21 cellular contexts compared by ENCODE assay signal in the genomic region with DNA sequence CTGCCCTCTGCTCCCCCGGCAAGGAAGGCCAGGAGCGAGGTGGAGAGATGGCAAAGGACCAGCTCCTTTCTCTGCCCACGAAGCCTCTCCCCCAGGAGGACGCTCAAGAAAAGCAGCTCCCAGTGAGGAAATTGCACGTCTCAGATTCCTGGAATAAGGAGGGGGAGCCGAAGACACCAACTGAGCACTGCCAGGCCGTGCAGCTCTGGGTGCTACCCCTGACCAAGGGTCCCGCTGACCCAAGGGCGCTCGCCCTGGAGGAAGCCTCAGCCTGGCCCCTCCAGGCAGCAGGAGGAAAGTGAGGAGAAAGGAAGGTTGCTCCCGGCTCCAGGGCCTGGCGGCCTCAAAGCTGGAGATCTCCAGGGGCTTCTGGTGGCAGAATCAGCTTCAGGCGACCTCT.
A peak's percentile ranks its signal among the peaks of the same experiment; 100 is the strongest.
DNase-seq lines count a peak whose midpoint lies in the region; ATAC-seq and TF ChIP-seq lines count a peak whose summit lies in the region.
"Had no signal": no experiment of that assay in that cellular context is flagged by ENCODE, and none has a peak within 500 bp of the region (broad histone marks: within the 10 kb centered on the region; RNA-seq: fewer than 3 reads in every experiment).

No MANE protein-coding gene starts in this region.

- peaks cover 23% of the 10 kb centered on the region for H3K4me1 ChIP-seq in CD8-positive, alpha-beta memory T cell (ENCODE audit: insufficient read depth, low read length)

- ATAC-seq in CD4-positive, alpha-beta T cell (ENCODE audit: poor library complexity): no peak
- ATAC-seq in effector memory CD8-positive, alpha-beta T cell (replicated peaks): no peak
- ATAC-seq in sciatic nerve: peak; percentile 32
- no peak for ATAC-seq in GM21825 (IDR thresholded peaks at IDR 0.05; ENCODE audit: unreplicated experiment)

- no peaks in the 10 kb centered on the region for H3K9me3 ChIP-seq in CD4-positive, alpha-beta T cell (ENCODE audit: control insufficient read depth, low read length)
- H3K9me3 ChIP-seq in CD8-positive, alpha-beta memory T cell (ENCODE audit: low read length): no peaks in the 10 kb centered on the region
- H3K9me3 ChIP-seq: SK-N-SH had no signal

- TF ChIP-seq CTCF in CD4-positive, alpha-beta T cell (IDR thresholded peaks at IDR 0.05): no peak

- H3K4me3 Mint-ChIP-seq in CD4-positive, alpha-beta T cell: peak overlapping the region; percentile 46
- peak overlapping the region in 4 of 7 donors; percentile 5 to 50 (median 28) for H3K4me3 Mint-ChIP-seq in CD8-positive, alpha-beta memory T cell
- peak overlapping the region; percentile 35 to 64 for H3K4me3 Mint-ChIP-seq in effector memory CD8-positive, alpha-beta T cell

- no peaks in the 10 kb centered on the region for H3K36me3 Mint-ChIP-seq in CD4-positive, alpha-beta T cell (ENCODE audit: low read depth)
- no peaks in the 10 kb centered on the region for H3K36me3 Mint-ChIP-seq in CD8-positive, alpha-beta memory T cell
- H3K36me3 Mint-ChIP-seq in effector memory CD8-positive, alpha-beta T cell (ENCODE audit: insufficient read depth): no peaks in the 10 kb centered on the region

- H3K27me3 Mint-ChIP-seq in CD4-positive, alpha-beta T cell: peaks cover 5% of the 10 kb centered on the region
- peaks cover 0 to 14% of the 10 kb centered on the region in 2 donors for H3K27me3 Mint-ChIP-seq in CD8-positive, alpha-beta memory T cell
- H3K27me3 Mint-ChIP-seq in effector memory CD8-positive, alpha-beta T cell: peaks cover 10 to 18% of the 10 kb centered on the region in 2 donors

- intact Hi-C loops in CD4-positive, alpha-beta T cell (cut with DNase I, micrococcal nuclease): no loop called here
- intact Hi-C loops in sciatic nerve (cut with DNase I): no loop called here

- H3K27me3 ChIP-seq in CD4-positive, alpha-beta T cell (ENCODE audit: control insufficient read depth, insufficient read depth, low read length): no peaks in the 10 kb centered on the region
- H3K27me3 ChIP-seq in CD8-positive, alpha-beta memory T cell (ENCODE audit: insufficient read depth, low read length, poor library complexity, severe bottlenecking): no peaks in the 10 kb centered on the region

- no peaks in the 10 kb centered on the region for H3K36me3 ChIP-seq in CD8-positive, alpha-beta memory T cell (ENCODE audit: insufficient read depth, low read length)

- peak overlapping the region; percentile 87 for H3K27ac Mint-ChIP-seq in CD4-positive, alpha-beta T cell
- peak overlapping the region in 7 of 8 donors; percentile 33 to 84 (median 81) for H3K27ac Mint-ChIP-seq in CD8-positive, alpha-beta memory T cell
- peak overlapping the region in 1 of 2 donors; percentile 80 for H3K27ac Mint-ChIP-seq in effector memory CD8-positive, alpha-beta T cell

- H3K9me3 Mint-ChIP-seq in CD4-positive, alpha-beta T cell: no peaks in the 10 kb centered on the region
- H3K9me3 Mint-ChIP-seq in CD8-positive, alpha-beta memory T cell: peaks cover 0 to 1% (median 0%) of the 10 kb centered on the region in 5 donors
- no peaks in the 10 kb centered on the region for H3K9me3 Mint-ChIP-seq in effector memory CD8-positive, alpha-beta T cell

- POLR2A ChIA-PET in CD4-positive, alpha-beta T cell (lab: Charles Lee): interaction anchor here (0.7 to 1.6 kb wide), 4 partner anchors 25 to 178 kb away, joined by 3 to 9 read pairs (median 4); a partner anchor contains a TSS
- POLR2A ChIA-PET in CD8-positive, alpha-beta memory T cell (lab: Charles Lee): no interaction called here

- peaks cover 22% of the 10 kb centered on the region for H3K4me1 Mint-ChIP-seq in CD4-positive, alpha-beta T cell (ENCODE audit: low read depth)
- H3K4me1 Mint-ChIP-seq in CD8-positive, alpha-beta memory T cell: peaks cover 11 to 14% (median 11%) of the 10 kb centered on the region in 3 donors
- peaks cover 3 to 4% of the 10 kb centered on the region in 2 donors for H3K4me1 Mint-ChIP-seq in effector memory CD8-positive, alpha-beta T cell (ENCODE audit: low read depth in 2 of 2)

- DNase-seq in CD4-positive, alpha-beta T cell: no peak
- DNase-seq in CD8-positive, alpha-beta memory T cell: no peak
- DNase-seq in effector memory CD8-positive, alpha-beta T cell: no peak
- DNase-seq in sciatic nerve (ENCODE audit: low spot score) (no peak), pons (ENCODE audit: low spot score) (no peak), DMS53 treated with DMSO at 0.1 percent for 48 hours (lab: John Stamatoyannopoulos, UW; ENCODE audit: unreplicated experiment) (no peak)
- DNase-seq: ACHN, AML-193, Calu3, DMS53, IMR-90, NCI-H1417 treated with DMSO at 0.1 percent for 48 hours, NCI-H187 treated with DMSO at 0.1 percent for 48 hours, NCI-H226, NCI-H524, NCI-H82, OCI-M1, SHP77, SK-N-SH had no signal

- H3K27ac ChIP-seq in CD4-positive, alpha-beta T cell (ENCODE audit: low read depth, low read length): no peak overlapping the region
- no peak overlapping the region for H3K27ac ChIP-seq in CD8-positive, alpha-beta memory T cell (ENCODE audit: low read depth, low read length)
- H3K27ac ChIP-seq: C4-2B had no signal

- H3K4me3 ChIP-seq in CD8-positive, alpha-beta memory T cell (ENCODE audit: low read length): no peak overlapping the region

- CTCF ChIA-PET in CD4-positive, alpha-beta T cell (lab: Charles Lee): no interaction called here
- CTCF ChIA-PET in CD8-positive, alpha-beta memory T cell (lab: Charles Lee): no interaction called here
